In the genomic region with DNA sequence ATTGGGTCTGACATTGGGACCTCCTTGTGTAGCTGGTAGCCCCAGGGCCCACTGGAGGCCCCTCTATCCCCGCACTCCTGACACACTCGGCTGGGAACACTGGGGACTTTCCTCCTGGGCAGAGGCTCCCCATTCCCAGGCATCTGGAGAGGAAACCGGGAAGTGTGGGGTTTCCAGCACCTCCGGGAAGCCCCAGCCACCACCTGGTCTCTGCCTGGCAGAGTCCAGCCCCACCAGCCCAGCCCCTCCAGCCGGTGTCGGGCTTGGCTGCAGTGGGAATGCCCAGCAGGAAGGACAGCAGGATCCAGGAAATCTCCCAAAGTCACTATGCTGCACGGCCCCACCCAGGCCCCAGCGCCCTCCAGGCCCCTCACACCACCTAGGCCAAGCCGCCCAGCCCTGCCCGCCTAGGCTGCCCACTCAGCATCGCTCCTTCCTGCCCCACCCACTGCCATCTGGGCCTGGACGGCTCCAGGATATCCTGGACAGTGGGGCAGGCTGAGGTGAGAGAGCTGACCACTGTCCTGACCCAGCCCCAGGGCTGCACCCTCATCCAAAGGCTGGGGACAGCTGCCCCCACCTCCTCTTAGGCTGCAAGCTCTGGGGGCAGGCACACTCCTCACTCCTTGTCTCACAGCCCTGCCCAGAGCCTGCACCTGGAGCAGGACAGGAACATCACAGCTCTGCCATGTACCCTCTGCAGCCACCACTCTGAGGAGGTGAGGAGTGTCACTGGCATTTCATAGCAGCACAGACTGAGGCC, we compare ENCODE assay signal across 18 cellular contexts. TPM values are rescaled to one million over a fixed set of nuclear protein-coding genes. Genes with fewer than 3 reads are reported as not detected.
DNase-seq lines count a peak whose midpoint lies in the region; ATAC-seq, FAIRE-seq and TF ChIP-seq lines count a peak whose summit lies in the region.
"Had no signal": no experiment of that assay in that cellular context is flagged by ENCODE, and none has a peak within 500 bp of the region (broad histone marks: within the 10 kb centered on the region; RNA-seq: fewer than 3 reads in every experiment).

No MANE protein-coding gene starts in this region.

- H3K4me3 ChIP-seq in DND-41 (ENCODE audit: low read depth in 1 of 2, low read length in 2 of 2) (no peak overlapping the region), esophagus muscularis mucosa (no peak overlapping the region)
- H3K4me3 ChIP-seq: gastrocnemius medialis had no signal

- H2AFZ ChIP-seq in DND-41 (ENCODE audit: low read depth, low read length), result no peak overlapping the region

- TF ChIP-seq EP300 in esophagus muscularis mucosa (IDR thresholded peaks at IDR 0.05), result no peak

- no peak for DNase-seq in DND-41
- DNase-seq in esophagus muscularis mucosa (ENCODE audit: extremely low spot score), result peak; percentile 90
- peak; percentile 3 for DNase-seq in nephron progenitor cell
- DNase-seq in DMS53 (lab: John Stamatoyannopoulos, UW), result no peak
- DNase-seq in GM12892 (ENCODE audit: insufficient read length), result no peak
- DNase-seq in DMS 273 treated with DMSO at 0.1 percent for 48 hours (lab: John Stamatoyannopoulos, UW), result no peak
- DNase-seq: cerebellar nuclear complex, HFFc6, NCI-H510A had no signal

- ATAC-seq in DND-41 (ENCODE audit: insufficient read depth, low read depth), result 0 out of 3 replicates have a peak, but pooled peaks have one; percentile 4
- peak; percentile 6 for ATAC-seq in HG03175 (IDR thresholded peaks at IDR 0.05; ENCODE audit: unreplicated experiment)
- no peak for ATAC-seq in GM19035 (IDR thresholded peaks at IDR 0.05; ENCODE audit: unreplicated experiment)
- ATAC-seq: gastrocnemius medialis had no signal

- FAIRE-seq in GM12892 (lab: Jason Lieb, UNC), result no peak
- FAIRE-seq: islet of Langerhans had no signal

- no peak overlapping the region for H3K4me2 ChIP-seq in DND-41 (ENCODE audit: insufficient read depth, low read length)

- H3K4me3 Mint-ChIP-seq in nephron progenitor cell, result no peak overlapping the region
- H3K4me3 Mint-ChIP-seq: HFFc6; stimulated activated naive CD8-positive, alpha-beta T cell treated with anti-CD3 and anti-CD28 coated beads, Interleukin-15, Interleukin-2, amounts not matched to agents 100 ng/mL and 50 ng/mL, for 24 hours; T-cell; WTC11 had no signal

- TF ChIP-seq CTCF in DND-41 (IDR thresholded peaks at IDR 0.05; ENCODE audit: borderline replicate concordance, extremely low read depth, low read length, poor library complexity, severe bottlenecking) (no peak), esophagus muscularis mucosa (IDR thresholded peaks at IDR 0.05) (no peak), nephron progenitor cell (IDR thresholded peaks at IDR 0.05) (no peak)

- H3K9me3 ChIP-seq in DND-41 (ENCODE audit: insufficient read depth, low read length, severe bottlenecking) (no peaks in the 10 kb centered on the region), esophagus muscularis mucosa (no peaks in the 10 kb centered on the region)
- H3K9me3 ChIP-seq: BE2C, gastrocnemius medialis had no signal

- peaks cover 3% of the 10 kb centered on the region for H3K27me3 Mint-ChIP-seq in nephron progenitor cell (ENCODE audit: low read depth, poor library complexity)
- H3K27me3 Mint-ChIP-seq: stimulated activated naive CD8-positive, alpha-beta T cell treated with anti-CD3 and anti-CD28 coated beads, Interleukin-15, Interleukin-2, amounts not matched to agents 100 ng/mL and 50 ng/mL, for 24 hours; T-cell had no signal

- no peaks in the 10 kb centered on the region for H3K27me3 ChIP-seq in DND-41 (ENCODE audit: insufficient read depth, low read length, poor library complexity)
- peaks cover 0 to 16% (median 0%) of the 10 kb centered on the region in 4 donors for H3K27me3 ChIP-seq in esophagus muscularis mucosa
- H3K27me3 ChIP-seq: BE2C, gastrocnemius medialis had no signal

- TF ChIP-seq POLR2A in esophagus muscularis mucosa (IDR thresholded peaks at IDR 0.05; ENCODE audit: low read depth), result no peak
- no peak for TF ChIP-seq POLR2A in GM12892 (IDR thresholded peaks at IDR 0.05; ENCODE audit: low read depth, low read length)

- H3K27ac ChIP-seq in DND-41 (ENCODE audit: low read length), result no peak overlapping the region
- no peak overlapping the region for H3K27ac ChIP-seq in esophagus muscularis mucosa (replicated peaks in 1 of 4)
- H3K27ac ChIP-seq: gastrocnemius medialis, HL-60 had no signal

- H3K27ac Mint-ChIP-seq in nephron progenitor cell, result no peak overlapping the region
- H3K27ac Mint-ChIP-seq: HFFc6; stimulated activated naive CD8-positive, alpha-beta T cell treated with anti-CD3 and anti-CD28 coated beads, Interleukin-15, Interleukin-2, amounts not matched to agents 100 ng/mL and 50 ng/mL, for 24 hours; WTC11 had no signal

- 80% methylated on average over 6 of the region's 12 CpGs for WGBS in esophagus muscularis mucosa

- H3K36me3 Mint-ChIP-seq in nephron progenitor cell (ENCODE audit: low read depth), result no peaks in the 10 kb centered on the region
- H3K36me3 Mint-ChIP-seq: T-cell, WTC11 had no signal

- H3K4me1 Mint-ChIP-seq in nephron progenitor cell, result peaks cover 47% of the 10 kb centered on the region

- H3K9ac ChIP-seq in DND-41 (ENCODE audit: low read depth, low read length), result no peak overlapping the region

- H3K9me3 Mint-ChIP-seq in nephron progenitor cell, result no peaks in the 10 kb centered on the region
- H3K9me3 Mint-ChIP-seq: HFFc6; stimulated activated naive CD8-positive, alpha-beta T cell treated with anti-CD3 and anti-CD28 coated beads, Interleukin-15, Interleukin-2, amounts not matched to agents 100 ng/mL and 50 ng/mL, for 24 hours; T-cell; WTC11 had no signal

- H3K36me3 ChIP-seq in DND-41 (ENCODE audit: insufficient read depth, low read length) (no peaks in the 10 kb centered on the region), esophagus muscularis mucosa (no peaks in the 10 kb centered on the region)
- H3K36me3 ChIP-seq: BE2C, gastrocnemius medialis had no signal

- intact Hi-C loops in esophagus muscularis mucosa (cut with DNase I), result no loop called here

- no peaks in the 10 kb centered on the region for H3K79me2 ChIP-seq in DND-41 (ENCODE audit: insufficient read depth, low read length)

- H4K20me1 ChIP-seq in DND-41 (ENCODE audit: insufficient read depth, low read length), result 0 out of 2 replicates have a peak, but pooled peaks cover 3% of the 10 kb centered on the region

- H3K4me1 ChIP-seq in DND-41 (ENCODE audit: insufficient read depth, low read length) (no peaks in the 10 kb centered on the region), esophagus muscularis mucosa (peaks cover 0 to 14% (median 2%) of the 10 kb centered on the region in 4 donors)
- H3K4me1 ChIP-seq: BE2C, gastrocnemius medialis had no signal

RNA-seq across cellular contexts. Expression of a gene that starts 11.8 kb away (rescaled TPM):
- total RNA-seq in esophagus muscularis mucosa, result 1 to 10 TPM in 2 of 4 donors, under 1 TPM in 2; 0.42 to 7.1 (median 1.0) TPM
- polyA plus RNA-seq in GM12892 (2012; ENCODE audit: missing spikeins), result 0.11 TPM
- total RNA-seq: HFFc6 had no signal

Comparison
In these comparisons a context has a peak if more than half of its experiments do, and no peak if none do; other contexts are left out.
1. DNase-seq: peak in esophagus muscularis mucosa (single experiment) and nephron progenitor cell (single experiment); none in DND-41 (single experiment), DMS53 (single experiment), GM12892 (single experiment) and DMS 273 treated with DMSO at 0.1 percent for 48 hours (single experiment).